1 cellular context compared by ENCODE assay signal in the genomic region with DNA sequence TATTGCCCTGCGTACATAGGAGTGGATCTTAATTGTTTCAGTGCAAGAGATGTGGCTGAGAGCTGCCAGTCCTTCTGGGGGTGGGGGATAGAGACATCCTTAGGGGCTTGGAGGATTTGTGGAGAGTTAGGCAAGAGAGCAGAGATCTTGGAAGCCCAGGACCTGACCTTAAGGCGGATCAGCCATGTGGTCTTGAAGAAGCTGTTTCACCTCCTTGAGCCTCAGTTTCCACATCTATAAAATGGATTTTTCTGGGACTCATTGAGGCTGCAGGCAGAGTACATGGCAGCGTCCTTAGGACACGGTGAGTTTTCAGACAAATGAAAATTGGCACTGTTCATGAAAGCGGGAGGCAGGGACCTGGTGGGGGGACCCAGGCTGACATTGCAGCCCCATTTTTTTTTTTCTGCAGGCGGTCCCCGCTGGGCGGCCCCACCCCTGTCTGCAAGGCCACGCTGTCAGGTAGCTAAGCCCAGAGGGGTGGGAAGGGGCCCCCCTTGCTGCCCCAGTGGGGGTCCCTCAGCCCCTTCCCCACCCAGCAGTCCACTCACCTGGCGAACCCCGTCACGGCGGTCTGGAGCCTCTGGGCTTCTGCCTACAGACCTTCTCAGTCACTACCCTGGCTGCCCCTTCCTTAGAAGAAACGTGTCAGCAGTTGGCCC.
TF ChIP-seq lines count a peak whose summit lies in the region.

No MANE protein-coding gene starts in this region.

TF ChIP-seq in K562, 482 proteins besides CTCF, POLR2A, EP300 and RAD21 (continued from another document):
- TF ChIP-seq, protein P1, sequence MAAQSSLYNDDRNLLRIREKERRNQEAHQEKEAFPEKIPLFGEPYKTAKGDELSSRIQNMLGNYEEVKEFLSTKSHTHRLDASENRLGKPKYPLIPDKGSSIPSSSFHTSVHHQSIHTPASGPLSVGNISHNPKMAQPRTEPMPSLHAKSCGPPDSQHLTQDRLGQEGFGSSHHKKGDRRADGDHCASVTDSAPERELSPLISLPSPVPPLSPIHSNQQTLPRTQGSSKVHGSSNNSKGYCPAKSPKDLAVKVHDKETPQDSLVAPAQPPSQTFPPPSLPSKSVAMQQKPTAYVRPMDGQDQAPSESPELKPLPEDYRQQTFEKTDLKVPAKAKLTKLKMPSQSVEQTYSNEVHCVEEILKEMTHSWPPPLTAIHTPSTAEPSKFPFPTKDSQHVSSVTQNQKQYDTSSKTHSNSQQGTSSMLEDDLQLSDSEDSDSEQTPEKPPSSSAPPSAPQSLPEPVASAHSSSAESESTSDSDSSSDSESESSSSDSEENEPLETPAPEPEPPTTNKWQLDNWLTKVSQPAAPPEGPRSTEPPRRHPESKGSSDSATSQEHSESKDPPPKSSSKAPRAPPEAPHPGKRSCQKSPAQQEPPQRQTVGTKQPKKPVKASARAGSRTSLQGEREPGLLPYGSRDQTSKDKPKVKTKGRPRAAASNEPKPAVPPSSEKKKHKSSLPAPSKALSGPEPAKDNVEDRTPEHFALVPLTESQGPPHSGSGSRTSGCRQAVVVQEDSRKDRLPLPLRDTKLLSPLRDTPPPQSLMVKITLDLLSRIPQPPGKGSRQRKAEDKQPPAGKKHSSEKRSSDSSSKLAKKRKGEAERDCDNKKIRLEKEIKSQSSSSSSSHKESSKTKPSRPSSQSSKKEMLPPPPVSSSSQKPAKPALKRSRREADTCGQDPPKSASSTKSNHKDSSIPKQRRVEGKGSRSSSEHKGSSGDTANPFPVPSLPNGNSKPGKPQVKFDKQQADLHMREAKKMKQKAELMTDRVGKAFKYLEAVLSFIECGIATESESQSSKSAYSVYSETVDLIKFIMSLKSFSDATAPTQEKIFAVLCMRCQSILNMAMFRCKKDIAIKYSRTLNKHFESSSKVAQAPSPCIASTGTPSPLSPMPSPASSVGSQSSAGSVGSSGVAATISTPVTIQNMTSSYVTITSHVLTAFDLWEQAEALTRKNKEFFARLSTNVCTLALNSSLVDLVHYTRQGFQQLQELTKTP (IDR thresholded peaks at IDR 0.05; ENCODE audit: low read depth in 1 of 2, partially characterized antibody in 2 of 2): no peak
- TF ChIP-seq HEY1 (CRISPR knock-in tag; IDR thresholded peaks at IDR 0.05; ENCODE audit: borderline replicate concordance): no peak
- peak; percentile 17 to 61; a peak in 2 of 4 replicates for TF ChIP-seq KDM1A (IDR thresholded peaks at IDR 0.05)
- TF ChIP-seq TARDBP (IDR thresholded peaks at IDR 0.05): no peak
- no peak for TF ChIP-seq SP2 (IDR thresholded peaks at IDR 0.05; ENCODE audit: extremely low read depth, low read depth, low read length, poor library complexity, severe bottlenecking)
- peak; percentile 89 for TF ChIP-seq RBM25 (IDR thresholded peaks at IDR 0.05; ENCODE audit: low read depth, low read length, severe bottlenecking)
- TF ChIP-seq, protein P2, sequence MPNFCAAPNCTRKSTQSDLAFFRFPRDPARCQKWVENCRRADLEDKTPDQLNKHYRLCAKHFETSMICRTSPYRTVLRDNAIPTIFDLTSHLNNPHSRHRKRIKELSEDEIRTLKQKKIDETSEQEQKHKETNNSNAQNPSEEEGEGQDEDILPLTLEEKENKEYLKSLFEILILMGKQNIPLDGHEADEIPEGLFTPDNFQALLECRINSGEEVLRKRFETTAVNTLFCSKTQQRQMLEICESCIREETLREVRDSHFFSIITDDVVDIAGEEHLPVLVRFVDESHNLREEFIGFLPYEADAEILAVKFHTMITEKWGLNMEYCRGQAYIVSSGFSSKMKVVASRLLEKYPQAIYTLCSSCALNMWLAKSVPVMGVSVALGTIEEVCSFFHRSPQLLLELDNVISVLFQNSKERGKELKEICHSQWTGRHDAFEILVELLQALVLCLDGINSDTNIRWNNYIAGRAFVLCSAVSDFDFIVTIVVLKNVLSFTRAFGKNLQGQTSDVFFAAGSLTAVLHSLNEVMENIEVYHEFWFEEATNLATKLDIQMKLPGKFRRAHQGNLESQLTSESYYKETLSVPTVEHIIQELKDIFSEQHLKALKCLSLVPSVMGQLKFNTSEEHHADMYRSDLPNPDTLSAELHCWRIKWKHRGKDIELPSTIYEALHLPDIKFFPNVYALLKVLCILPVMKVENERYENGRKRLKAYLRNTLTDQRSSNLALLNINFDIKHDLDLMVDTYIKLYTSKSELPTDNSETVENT (CRISPR knock-in tag; IDR thresholded peaks at IDR 0.05): no peak
- TF ChIP-seq ATF1 (CRISPR knock-in tag; IDR thresholded peaks at IDR 0.05): no peak
- no peak for TF ChIP-seq ATF1 (tag; IDR thresholded peaks at IDR 0.05)
- TF ChIP-seq, protein P3, sequence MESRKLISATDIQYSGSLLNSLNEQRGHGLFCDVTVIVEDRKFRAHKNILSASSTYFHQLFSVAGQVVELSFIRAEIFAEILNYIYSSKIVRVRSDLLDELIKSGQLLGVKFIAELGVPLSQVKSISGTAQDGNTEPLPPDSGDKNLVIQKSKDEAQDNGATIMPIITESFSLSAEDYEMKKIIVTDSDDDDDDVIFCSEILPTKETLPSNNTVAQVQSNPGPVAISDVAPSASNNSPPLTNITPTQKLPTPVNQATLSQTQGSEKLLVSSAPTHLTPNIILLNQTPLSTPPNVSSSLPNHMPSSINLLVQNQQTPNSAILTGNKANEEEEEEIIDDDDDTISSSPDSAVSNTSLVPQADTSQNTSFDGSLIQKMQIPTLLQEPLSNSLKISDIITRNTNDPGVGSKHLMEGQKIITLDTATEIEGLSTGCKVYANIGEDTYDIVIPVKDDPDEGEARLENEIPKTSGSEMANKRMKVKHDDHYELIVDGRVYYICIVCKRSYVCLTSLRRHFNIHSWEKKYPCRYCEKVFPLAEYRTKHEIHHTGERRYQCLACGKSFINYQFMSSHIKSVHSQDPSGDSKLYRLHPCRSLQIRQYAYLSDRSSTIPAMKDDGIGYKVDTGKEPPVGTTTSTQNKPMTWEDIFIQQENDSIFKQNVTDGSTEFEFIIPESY (CRISPR knock-in tag; IDR thresholded peaks at IDR 0.05): no peak
- no peak for TF ChIP-seq FUS (optimal IDR thresholded peaks at IDR 0.05; ENCODE audit: low read depth, low read length)
- TF ChIP-seq RBM34 (IDR thresholded peaks at IDR 0.05; ENCODE audit: borderline replicate concordance, insufficient read depth, low read length): no peak
- no peak for TF ChIP-seq MYC (IDR thresholded peaks at IDR 0.05; ENCODE audit: low read depth, low read length)
- no peak for TF ChIP-seq MYC (CRISPR knock-in tag; IDR thresholded peaks at IDR 0.05; ENCODE audit: borderline replicate concordance, low read depth)
- TF ChIP-seq, protein P4, sequence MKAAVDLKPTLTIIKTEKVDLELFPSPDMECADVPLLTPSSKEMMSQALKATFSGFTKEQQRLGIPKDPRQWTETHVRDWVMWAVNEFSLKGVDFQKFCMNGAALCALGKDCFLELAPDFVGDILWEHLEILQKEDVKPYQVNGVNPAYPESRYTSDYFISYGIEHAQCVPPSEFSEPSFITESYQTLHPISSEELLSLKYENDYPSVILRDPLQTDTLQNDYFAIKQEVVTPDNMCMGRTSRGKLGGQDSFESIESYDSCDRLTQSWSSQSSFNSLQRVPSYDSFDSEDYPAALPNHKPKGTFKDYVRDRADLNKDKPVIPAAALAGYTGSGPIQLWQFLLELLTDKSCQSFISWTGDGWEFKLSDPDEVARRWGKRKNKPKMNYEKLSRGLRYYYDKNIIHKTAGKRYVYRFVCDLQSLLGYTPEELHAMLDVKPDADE (conservative IDR thresholded peaks at IDR 0.05; ENCODE audit: control insufficient read depth, low read depth, low read length): no peak
- TF ChIP-seq MEIS2 (IDR thresholded peaks at IDR 0.05; ENCODE audit: partially characterized antibody): no peak
- TF ChIP-seq ZNF239 (CRISPR knock-in tag; IDR thresholded peaks at IDR 0.05): no peak
- TF ChIP-seq STAT5B (CRISPR knock-in tag; IDR thresholded peaks at IDR 0.05): no peak
- TF ChIP-seq ZNF263 (CRISPR knock-in tag; IDR thresholded peaks at IDR 0.05; ENCODE audit: borderline replicate concordance): no peak
- no peak for TF ChIP-seq MCM7 (IDR thresholded peaks at IDR 0.05)
- no peak for TF ChIP-seq YBX1 (IDR thresholded peaks at IDR 0.05)
- TF ChIP-seq SMARCA5 (IDR thresholded peaks at IDR 0.05): 0 out of 2 replicates have a peak, but pooled peaks have one; percentile 40
- TF ChIP-seq KAT8 (IDR thresholded peaks at IDR 0.05; ENCODE audit: low read depth): no peak
- no peak for TF ChIP-seq ZNF79 (CRISPR knock-in tag; IDR thresholded peaks at IDR 0.05; ENCODE audit: low read depth)
- TF ChIP-seq RUNX1 (IDR thresholded peaks at IDR 0.05; ENCODE audit: low read depth): no peak
- TF ChIP-seq ZC3H8 (IDR thresholded peaks at IDR 0.05): no peak
